In genomic region chr20:25057234-25058050, GRCh38 we compare ENCODE assay signal across 1 cellular context.
TF ChIP-seq lines count a peak whose summit lies in the region.

No MANE protein-coding gene starts in this region.

TF ChIP-seq in HepG2, 621 proteins besides CTCF, POLR2A, EP300 and RAD21 (continued from another document and continues in another):
- TF ChIP-seq TFDP1 (CRISPR knock-in tag; IDR thresholded peaks at IDR 0.05; ENCODE audit: borderline replicate concordance) (peak; percentile 80; the same call in 1 of the 2 replicates), ZNF747 (CRISPR knock-in tag; IDR thresholded peaks at IDR 0.05; ENCODE audit: borderline replicate concordance) (peak; percentile 85; the same call in 1 of the 2 replicates), ZNF350 (CRISPR knock-in tag; IDR thresholded peaks at IDR 0.05; ENCODE audit: borderline replicate concordance, low read depth) (peak; percentile 17; the same call in 1 of the 2 replicates), ASH2L (IDR thresholded peaks at IDR 0.05; ENCODE audit: insufficient read length, low read depth, low read length) (no peak), PITX1 (CRISPR knock-in tag; IDR thresholded peaks at IDR 0.05) (no peak), DBP (CRISPR knock-in tag; IDR thresholded peaks at IDR 0.05; ENCODE audit: not compliant biosample characterization) (no peak), ZNF282 (IDR thresholded peaks at IDR 0.05; ENCODE audit: partially characterized antibody) (no peak), TBX2 (CRISPR knock-in tag; IDR thresholded peaks at IDR 0.05; ENCODE audit: borderline replicate concordance) (peak; percentile 71), JUNB (CRISPR knock-in tag; IDR thresholded peaks at IDR 0.05; ENCODE audit: borderline replicate concordance) (peak; percentile 66; the same call in 1 of the 2 replicates), ZNF619 (CRISPR knock-in tag; IDR thresholded peaks at IDR 0.05) (no peak), ZNF770 (CRISPR knock-in tag; IDR thresholded peaks at IDR 0.05) (no peak), KDM5A (IDR thresholded peaks at IDR 0.05; ENCODE audit: borderline replicate concordance, low read length) (no peak), ATRX (CRISPR knock-in tag; IDR thresholded peaks at IDR 0.05; ENCODE audit: borderline replicate concordance) (no peak), MIER3 (CRISPR knock-in tag; IDR thresholded peaks at IDR 0.05; ENCODE audit: borderline replicate concordance) (no peak), ZNF382 (CRISPR knock-in tag; IDR thresholded peaks at IDR 0.05; ENCODE audit: borderline replicate concordance) (no peak), TAF1 (CRISPR knock-in tag; IDR thresholded peaks at IDR 0.05) (no peak; the same call in 1 of the 2 replicates), MIXL1 (CRISPR knock-in tag; IDR thresholded peaks at IDR 0.05) (no peak), PBX3 (CRISPR knock-in tag; IDR thresholded peaks at IDR 0.05; ENCODE audit: borderline replicate concordance) (peak; percentile 45; the same call in 1 of the 2 replicates), TAF15 (IDR thresholded peaks at IDR 0.05; ENCODE audit: low read depth, low read length, poor library complexity, severe bottlenecking) (no peak), ZNF672 (CRISPR knock-in tag; IDR thresholded peaks at IDR 0.05) (no peak), CBFB (CRISPR knock-in tag; IDR thresholded peaks at IDR 0.05) (no peak; the same call in 1 of the 2 replicates), MAF1 (CRISPR knock-in tag; IDR thresholded peaks at IDR 0.05; ENCODE audit: borderline replicate concordance) (no peak; the same call in 1 of the 2 replicates), ZFX (CRISPR knock-in tag; IDR thresholded peaks at IDR 0.05; ENCODE audit: low read depth) (peak; percentile 72), NONO (IDR thresholded peaks at IDR 0.05) (no peak), NONO (CRISPR knock-in tag; conservative IDR thresholded peaks at IDR 0.05) (peak; percentile 70; the same call in 1 of the 2 replicates), AGO2 (optimal IDR thresholded peaks at IDR 0.05; ENCODE audit: low read depth, low read length) (peak; percentile 87), SPEN (CRISPR knock-in tag; IDR thresholded peaks at IDR 0.05; ENCODE audit: low read depth) (peak; percentile 21), CBX5 (CRISPR knock-in tag; IDR thresholded peaks at IDR 0.05; ENCODE audit: borderline replicate concordance) (peak; percentile 43; the same call in 1 of the 2 replicates), MIER2 (CRISPR knock-in tag; IDR thresholded peaks at IDR 0.05) (no peak), ZMAT3 (CRISPR knock-in tag; conservative IDR thresholded peaks at IDR 0.05) (peak; percentile 73; the same call in 1 of the 2 replicates), MEIS1 (CRISPR knock-in tag; IDR thresholded peaks at IDR 0.05; ENCODE audit: borderline replicate concordance) (no peak), ZNF263 (CRISPR knock-in tag; IDR thresholded peaks at IDR 0.05) (peak; percentile 98), ELF1 (CRISPR knock-in tag; IDR thresholded peaks at IDR 0.05) (no peak; the same call in 1 of the 2 replicates), ZNF205 (CRISPR knock-in tag; IDR thresholded peaks at IDR 0.05) (0 out of 2 replicates have a peak, but pooled peaks have one; percentile 47), JDP2 (CRISPR knock-in tag; IDR thresholded peaks at IDR 0.05; ENCODE audit: borderline replicate concordance) (no peak), RFX5 (IDR thresholded peaks at IDR 0.05; ENCODE audit: low read depth, low read length) (no peak), RARG (CRISPR knock-in tag; IDR thresholded peaks at IDR 0.05; ENCODE audit: low read depth) (no peak), HMGXB4 (CRISPR knock-in tag; IDR thresholded peaks at IDR 0.05; ENCODE audit: borderline replicate concordance in 1 of 2, low read depth in 1 of 2) (peak in 1 of 2 experiments; percentile 80; a peak in 3 of 4 replicates), KMT2A (CRISPR knock-in tag; IDR thresholded peaks at IDR 0.05) (peak; percentile 75; the same call in 1 of the 2 replicates)
- TF ChIP-seq, protein P1, sequence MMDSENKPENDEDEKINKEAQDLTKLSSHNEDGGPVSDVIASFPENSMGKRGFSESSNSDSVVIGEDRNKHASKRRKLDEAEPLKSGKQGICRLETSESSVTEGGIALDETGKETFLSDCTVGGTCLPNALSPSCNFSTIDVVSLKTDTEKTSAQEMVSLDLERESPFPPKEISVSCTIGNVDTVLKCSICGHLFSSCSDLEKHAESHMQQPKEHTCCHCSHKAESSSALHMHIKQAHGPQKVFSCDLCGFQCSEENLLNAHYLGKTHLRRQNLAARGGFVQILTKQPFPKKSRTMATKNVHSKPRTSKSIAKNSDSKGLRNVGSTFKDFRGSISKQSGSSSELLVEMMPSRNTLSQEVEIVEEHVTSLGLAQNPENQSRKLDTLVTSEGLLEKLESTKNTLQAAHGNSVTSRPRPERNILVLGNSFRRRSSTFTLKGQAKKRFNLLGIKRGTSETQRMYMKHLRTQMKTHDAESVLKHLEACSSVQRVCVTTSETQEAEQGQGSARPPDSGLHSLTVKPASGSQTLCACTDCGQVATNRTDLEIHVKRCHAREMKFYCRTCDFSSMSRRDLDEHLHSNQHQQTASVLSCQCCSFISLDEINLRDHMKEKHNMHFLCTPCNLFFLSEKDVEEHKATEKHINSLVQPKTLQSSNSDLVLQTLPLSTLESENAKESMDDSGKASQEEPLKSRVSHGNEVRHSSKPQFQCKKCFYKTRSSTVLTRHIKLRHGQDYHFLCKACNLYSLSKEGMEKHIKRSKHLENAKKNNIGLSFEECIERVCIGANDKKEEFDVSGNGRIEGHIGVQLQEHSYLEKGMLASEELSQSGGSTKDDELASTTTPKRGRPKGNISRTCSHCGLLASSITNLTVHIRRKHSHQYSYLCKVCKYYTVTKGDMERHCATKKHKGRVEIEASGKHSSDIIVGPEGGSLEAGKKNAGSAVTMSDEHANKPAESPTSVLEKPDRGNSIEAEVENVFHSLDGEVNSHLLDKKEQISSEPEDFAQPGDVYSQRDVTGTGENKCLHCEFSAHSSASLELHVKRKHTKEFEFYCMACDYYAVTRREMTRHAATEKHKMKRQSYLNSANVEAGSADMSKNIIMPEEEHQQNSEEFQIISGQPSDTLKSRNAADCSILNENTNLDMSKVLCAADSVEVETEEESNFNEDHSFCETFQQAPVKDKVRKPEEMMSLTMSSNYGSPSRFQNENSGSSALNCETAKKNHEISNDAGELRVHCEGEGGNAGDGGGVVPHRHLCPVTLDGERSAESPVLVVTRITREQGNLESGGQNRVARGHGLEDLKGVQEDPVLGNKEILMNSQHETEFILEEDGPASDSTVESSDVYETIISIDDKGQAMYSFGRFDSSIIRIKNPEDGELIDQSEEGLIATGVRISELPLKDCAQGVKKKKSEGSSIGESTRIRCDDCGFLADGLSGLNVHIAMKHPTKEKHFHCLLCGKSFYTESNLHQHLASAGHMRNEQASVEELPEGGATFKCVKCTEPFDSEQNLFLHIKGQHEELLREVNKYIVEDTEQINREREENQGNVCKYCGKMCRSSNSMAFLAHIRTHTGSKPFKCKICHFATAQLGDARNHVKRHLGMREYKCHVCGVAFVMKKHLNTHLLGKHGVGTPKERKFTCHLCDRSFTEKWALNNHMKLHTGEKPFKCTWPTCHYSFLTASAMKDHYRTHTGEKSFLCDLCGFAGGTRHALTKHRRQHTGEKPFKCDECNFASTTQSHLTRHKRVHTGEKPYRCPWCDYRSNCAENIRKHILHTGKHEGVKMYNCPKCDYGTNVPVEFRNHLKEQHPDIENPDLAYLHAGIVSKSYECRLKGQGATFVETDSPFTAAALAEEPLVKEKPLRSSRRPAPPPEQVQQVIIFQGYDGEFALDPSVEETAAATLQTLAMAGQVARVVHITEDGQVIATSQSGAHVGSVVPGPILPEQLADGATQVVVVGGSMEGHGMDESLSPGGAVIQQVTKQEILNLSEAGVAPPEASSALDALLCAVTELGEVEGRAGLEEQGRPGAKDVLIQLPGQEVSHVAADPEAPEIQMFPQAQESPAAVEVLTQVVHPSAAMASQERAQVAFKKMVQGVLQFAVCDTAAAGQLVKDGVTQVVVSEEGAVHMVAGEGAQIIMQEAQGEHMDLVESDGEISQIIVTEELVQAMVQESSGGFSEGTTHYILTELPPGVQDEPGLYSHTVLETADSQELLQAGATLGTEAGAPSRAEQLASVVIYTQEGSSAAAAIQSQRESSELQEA (CRISPR knock-in tag; IDR thresholded peaks at IDR 0.05; ENCODE audit: not compliant biosample characterization): peak; percentile 86
- TF ChIP-seq, protein P2, sequence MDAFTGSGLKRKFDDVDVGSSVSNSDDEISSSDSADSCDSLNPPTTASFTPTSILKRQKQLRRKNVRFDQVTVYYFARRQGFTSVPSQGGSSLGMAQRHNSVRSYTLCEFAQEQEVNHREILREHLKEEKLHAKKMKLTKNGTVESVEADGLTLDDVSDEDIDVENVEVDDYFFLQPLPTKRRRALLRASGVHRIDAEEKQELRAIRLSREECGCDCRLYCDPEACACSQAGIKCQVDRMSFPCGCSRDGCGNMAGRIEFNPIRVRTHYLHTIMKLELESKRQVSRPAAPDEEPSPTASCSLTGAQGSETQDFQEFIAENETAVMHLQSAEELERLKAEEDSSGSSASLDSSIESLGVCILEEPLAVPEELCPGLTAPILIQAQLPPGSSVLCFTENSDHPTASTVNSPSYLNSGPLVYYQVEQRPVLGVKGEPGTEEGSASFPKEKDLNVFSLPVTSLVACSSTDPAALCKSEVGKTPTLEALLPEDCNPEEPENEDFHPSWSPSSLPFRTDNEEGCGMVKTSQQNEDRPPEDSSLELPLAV (CRISPR knock-in tag; conservative IDR thresholded peaks at IDR 0.05; ENCODE audit: low read depth): no peak
- TF ChIP-seq, protein P3, sequence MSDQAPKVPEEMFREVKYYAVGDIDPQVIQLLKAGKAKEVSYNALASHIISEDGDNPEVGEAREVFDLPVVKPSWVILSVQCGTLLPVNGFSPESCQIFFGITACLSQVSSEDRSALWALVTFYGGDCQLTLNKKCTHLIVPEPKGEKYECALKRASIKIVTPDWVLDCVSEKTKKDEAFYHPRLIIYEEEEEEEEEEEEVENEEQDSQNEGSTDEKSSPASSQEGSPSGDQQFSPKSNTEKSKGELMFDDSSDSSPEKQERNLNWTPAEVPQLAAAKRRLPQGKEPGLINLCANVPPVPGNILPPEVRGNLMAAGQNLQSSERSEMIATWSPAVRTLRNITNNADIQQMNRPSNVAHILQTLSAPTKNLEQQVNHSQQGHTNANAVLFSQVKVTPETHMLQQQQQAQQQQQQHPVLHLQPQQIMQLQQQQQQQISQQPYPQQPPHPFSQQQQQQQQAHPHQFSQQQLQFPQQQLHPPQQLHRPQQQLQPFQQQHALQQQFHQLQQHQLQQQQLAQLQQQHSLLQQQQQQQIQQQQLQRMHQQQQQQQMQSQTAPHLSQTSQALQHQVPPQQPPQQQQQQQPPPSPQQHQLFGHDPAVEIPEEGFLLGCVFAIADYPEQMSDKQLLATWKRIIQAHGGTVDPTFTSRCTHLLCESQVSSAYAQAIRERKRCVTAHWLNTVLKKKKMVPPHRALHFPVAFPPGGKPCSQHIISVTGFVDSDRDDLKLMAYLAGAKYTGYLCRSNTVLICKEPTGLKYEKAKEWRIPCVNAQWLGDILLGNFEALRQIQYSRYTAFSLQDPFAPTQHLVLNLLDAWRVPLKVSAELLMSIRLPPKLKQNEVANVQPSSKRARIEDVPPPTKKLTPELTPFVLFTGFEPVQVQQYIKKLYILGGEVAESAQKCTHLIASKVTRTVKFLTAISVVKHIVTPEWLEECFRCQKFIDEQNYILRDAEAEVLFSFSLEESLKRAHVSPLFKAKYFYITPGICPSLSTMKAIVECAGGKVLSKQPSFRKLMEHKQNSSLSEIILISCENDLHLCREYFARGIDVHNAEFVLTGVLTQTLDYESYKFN (CRISPR knock-in tag; conservative IDR thresholded peaks at IDR 0.05): peak; percentile 33; the same call in 1 of the 2 replicates
